Comparison of ENCODE assay signal across 14 cellular contexts in the genomic region with DNA sequence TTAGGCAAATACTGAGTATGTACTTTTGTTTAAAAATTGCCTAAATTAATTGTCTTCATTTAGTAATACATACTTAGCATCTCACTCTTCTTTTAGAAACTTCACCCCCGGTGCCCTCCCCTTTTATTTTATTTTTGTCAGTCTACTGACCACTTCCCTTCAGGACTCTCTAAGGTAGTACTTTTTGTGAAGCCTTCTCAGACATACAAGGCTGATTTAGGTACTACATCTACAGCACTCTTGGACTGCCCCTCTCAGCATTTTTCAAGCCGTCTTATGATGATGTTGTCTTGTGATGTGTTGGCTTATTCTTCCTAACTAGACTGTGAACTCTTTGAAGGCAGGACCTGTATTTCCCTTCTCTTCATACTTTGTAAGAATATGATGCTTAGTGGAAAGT. TPM values are rescaled to one million over a fixed set of nuclear protein-coding genes. Genes with fewer than 3 reads are reported as not detected.
DNase-seq lines count a peak whose midpoint lies in the region; ATAC-seq, FAIRE-seq and TF ChIP-seq lines count a peak whose summit lies in the region.
"Had no signal": no experiment of that assay in that cellular context is flagged by ENCODE, and none has a peak within 500 bp of the region (broad histone marks: within the 10 kb centered on the region; RNA-seq: fewer than 3 reads in every experiment).

No MANE protein-coding gene starts in this region.

- no peak for TF ChIP-seq RAD21 in GM12878 (IDR thresholded peaks at IDR 0.05; ENCODE audit: insufficient read depth, low read depth, low read length)

- H2AFZ ChIP-seq in GM12878 (ENCODE audit: control insufficient read depth, low read depth, low read length): no peak overlapping the region; the same call in 1 of the 2 replicates
- H2AFZ ChIP-seq: PC-9 had no signal

- 27% methylated on average over 2 of the region's 2 CpGs for WGBS in GM12878 (ENCODE audit: insufficient coverage, insufficient replicate concordance, low lambda C conversion rate, missing lambda C conversion rate)

- no TSS peak for BruUV-seq in GM12878 (replicated peaks; lab: Mats Ljungman, UMichigan)

- H3K4me3 Mint-ChIP-seq in T-cell: no peak overlapping the region

- H3K79me2 ChIP-seq in GM12878 (ENCODE audit: control insufficient read depth, insufficient read depth, low read length): peaks cover 7% of the 10 kb centered on the region

- H3K9me3 ChIP-seq in GM12878 (replicated peaks; ENCODE audit: control insufficient read depth, insufficient read depth, low read length): no peaks in the 10 kb centered on the region
- H3K9me3 ChIP-seq in uterus: no peaks in the 10 kb centered on the region
- H3K9me3 ChIP-seq: heart left ventricle, right lobe of liver had no signal

- TF ChIP-seq CTCF in GM12878 (IDR thresholded peaks at IDR 0.05 in 2 of 3, conservative IDR thresholded peaks at IDR 0.05 in 1 of 3; ENCODE audit: control insufficient read depth in 2 of 3, extremely low read depth in 1 of 3, insufficient read depth in 1 of 3, low read depth in 3 of 3, low read length in 3 of 3) (no peak; a peak in 1 of 6 replicates), uterus (IDR thresholded peaks at IDR 0.05) (no peak)

- FAIRE-seq in GM12878 (lab: Jason Lieb, UNC): no peak

- intact Hi-C loops in GM12878 (cut with micrococcal nuclease; ENCODE audit: unreplicated experiment): no loop called here
- intact Hi-C loops in uterus (cut with DNase I; ENCODE audit: low total_unique reads): no loop called here

- TF ChIP-seq POLR2A in GM12878 (IDR thresholded peaks at IDR 0.05; ENCODE audit: low read depth, low read length): no peak
- no peak for TF ChIP-seq POLR2A in uterus (IDR thresholded peaks at IDR 0.05)

- no peak overlapping the region for H3K27ac Mint-ChIP-seq in T-cell

- H3K27ac ChIP-seq in GM12878 (ENCODE audit: control insufficient read depth, insufficient read depth): no peak overlapping the region
- H3K27ac ChIP-seq in uterus: no peak overlapping the region
- H3K27ac ChIP-seq: cardiac muscle cell, heart left ventricle, PC-9, right lobe of liver had no signal

- peaks cover 34% of the 10 kb centered on the region for H3K36me3 Mint-ChIP-seq in T-cell

- H3K4me2 ChIP-seq in GM12878 (ENCODE audit: control insufficient read depth, insufficient read depth): peak overlapping the region; percentile 15
- H3K4me2 ChIP-seq: PC-9 had no signal

- H3K36me3 ChIP-seq in GM12878 (ENCODE audit: control insufficient read depth in 2 of 2, insufficient read depth in 2 of 2, low read length in 1 of 2) (no peaks in the 10 kb centered on the region; a peak in 1 of 4 replicates), uterus (no peaks in the 10 kb centered on the region)
- H3K36me3 ChIP-seq: right lobe of liver had no signal

- no peaks in the 10 kb centered on the region for H3K27me3 Mint-ChIP-seq in T-cell

- H3K4me1 Mint-ChIP-seq in T-cell: peaks cover 0 to 18% (median 7%) of the 10 kb centered on the region in 3 donors

- H3K4me1 ChIP-seq in GM12878 (ENCODE audit: control insufficient read depth, insufficient read depth, low read length) (peaks cover 4% of the 10 kb centered on the region), uterus (no peaks in the 10 kb centered on the region)

- in situ Hi-C loops in GM12878 (cut with MboI): no loop called here

- SMC1A ChIA-PET in GM12878 (lab: Charles Lee; ENCODE audit: uncharacterized antibody, unreplicated experiment): interaction anchor here (0.9 to 1.7 kb wide), 8 partner anchors 8 to 283 kb away, joined by 3 to 5 read pairs (median 4); no protein-coding TSS in a partner anchor

- no peak overlapping the region for H3K9ac ChIP-seq in GM12878 (ENCODE audit: control insufficient read depth, insufficient read depth, low read length)

- POLR2A ChIA-PET in GM12878 (lab: Charles Lee) (interaction anchor here (1.2 kb wide), 1 partner anchor 62 kb away, joined by 3 read pairs; no protein-coding TSS in a partner anchor), T-cell (lab: Charles Lee) (no interaction called here)

- H3K9me3 Mint-ChIP-seq in T-cell: no peaks in the 10 kb centered on the region

- CTCF ChIA-PET in GM12878 (lab: Yijun Ruan, JAX): interaction anchor here (1.1 to 1.5 kb wide), 4 partner anchors 18 to 48 kb away, joined by 3 to 5 read pairs (median 4); no protein-coding TSS in a partner anchor
- CTCF ChIA-PET in T-cell (lab: Charles Lee): no interaction called here

- H3K27me3 ChIP-seq in GM12878 (replicated peaks in 1 of 2; ENCODE audit: control insufficient read depth in 2 of 2, insufficient read depth in 2 of 2, low read length in 1 of 2): no peaks in the 10 kb centered on the region
- H3K27me3 ChIP-seq in uterus: no peaks in the 10 kb centered on the region
- H3K27me3 ChIP-seq: cardiac muscle cell, heart left ventricle, right lobe of liver had no signal

- DNase-seq in GM12878 (ENCODE audit: low read depth, low spot score) (no peak), uterus (no peak), T-cell (no peak), LoVo (ENCODE audit: low spot score) (no peak)
- DNase-seq: activated CD4-positive, alpha-beta T cell treated with anti-CD3 and anti-CD28 coated beads, Interleukin-2, amount 50 U/mL, for 4 hours; activated gamma-delta T cell; C1 segment of cervical spinal cord; heart left ventricle; PC-9; right lobe of liver had no signal

- no peak overlapping the region for H3K4me3 ChIP-seq in GM12878
- no peak overlapping the region for H3K4me3 ChIP-seq in uterus
- H3K4me3 ChIP-seq: cardiac muscle cell, heart left ventricle, PC-9, right lobe of liver had no signal

- RAD21 ChIA-PET in GM12878 (lab: Charles Lee; ENCODE audit: unreplicated experiment): interaction anchor here (1.3 kb wide), 1 partner anchor 81 kb away, joined by 3 read pairs; no protein-coding TSS in a partner anchor

- TF ChIP-seq EP300 in GM12878 (IDR thresholded peaks at IDR 0.05; ENCODE audit: borderline replicate concordance in 1 of 2, control insufficient read depth in 1 of 2, low read depth in 2 of 2, low read length in 2 of 2): no peak

- ATAC-seq in GM18861 (IDR thresholded peaks at IDR 0.05; ENCODE audit: unreplicated experiment): peak; percentile 88
- ATAC-seq in GM21390 (IDR thresholded peaks at IDR 0.05; ENCODE audit: unreplicated experiment): peak; percentile 77
- ATAC-seq in HG03039 (IDR thresholded peaks at IDR 0.05; ENCODE audit: unreplicated experiment): peak; percentile 71
- ATAC-seq in GM12878: peak; percentile 87
- no peak for ATAC-seq in T-cell (replicated peaks in 1 of 4)
- ATAC-seq: heart left ventricle, right lobe of liver had no signal

- no peaks in the 10 kb centered on the region for H4K20me1 ChIP-seq in GM12878 (ENCODE audit: control insufficient read depth, insufficient read depth)

TF ChIP-seq in GM12878, 131 proteins besides CTCF, POLR2A, EP300 and RAD21 (continues in another document):
- peak; percentile 49; the same call in 1 of the 2 replicates for TF ChIP-seq SPI1 (IDR thresholded peaks at IDR 0.05; ENCODE audit: borderline replicate concordance, insufficient read depth, low read depth, low read length)
- TF ChIP-seq, protein P1, sequence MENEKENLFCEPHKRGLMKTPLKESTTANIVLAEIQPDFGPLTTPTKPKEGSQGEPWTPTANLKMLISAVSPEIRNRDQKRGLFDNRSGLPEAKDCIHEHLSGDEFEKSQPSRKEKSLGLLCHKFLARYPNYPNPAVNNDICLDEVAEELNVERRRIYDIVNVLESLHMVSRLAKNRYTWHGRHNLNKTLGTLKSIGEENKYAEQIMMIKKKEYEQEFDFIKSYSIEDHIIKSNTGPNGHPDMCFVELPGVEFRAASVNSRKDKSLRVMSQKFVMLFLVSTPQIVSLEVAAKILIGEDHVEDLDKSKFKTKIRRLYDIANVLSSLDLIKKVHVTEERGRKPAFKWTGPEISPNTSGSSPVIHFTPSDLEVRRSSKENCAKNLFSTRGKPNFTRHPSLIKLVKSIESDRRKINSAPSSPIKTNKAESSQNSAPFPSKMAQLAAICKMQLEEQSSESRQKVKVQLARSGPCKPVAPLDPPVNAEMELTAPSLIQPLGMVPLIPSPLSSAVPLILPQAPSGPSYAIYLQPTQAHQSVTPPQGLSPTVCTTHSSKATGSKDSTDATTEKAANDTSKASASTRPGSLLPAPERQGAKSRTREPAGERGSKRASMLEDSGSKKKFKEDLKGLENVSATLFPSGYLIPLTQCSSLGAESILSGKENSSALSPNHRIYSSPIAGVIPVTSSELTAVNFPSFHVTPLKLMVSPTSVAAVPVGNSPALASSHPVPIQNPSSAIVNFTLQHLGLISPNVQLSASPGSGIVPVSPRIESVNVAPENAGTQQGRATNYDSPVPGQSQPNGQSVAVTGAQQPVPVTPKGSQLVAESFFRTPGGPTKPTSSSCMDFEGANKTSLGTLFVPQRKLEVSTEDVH (IDR thresholded peaks at IDR 0.05; ENCODE audit: low read depth, partially characterized antibody): no peak
- no peak for TF ChIP-seq RCOR1 (conservative IDR thresholded peaks at IDR 0.05; ENCODE audit: low read depth, low read length)
- TF ChIP-seq, protein P2, sequence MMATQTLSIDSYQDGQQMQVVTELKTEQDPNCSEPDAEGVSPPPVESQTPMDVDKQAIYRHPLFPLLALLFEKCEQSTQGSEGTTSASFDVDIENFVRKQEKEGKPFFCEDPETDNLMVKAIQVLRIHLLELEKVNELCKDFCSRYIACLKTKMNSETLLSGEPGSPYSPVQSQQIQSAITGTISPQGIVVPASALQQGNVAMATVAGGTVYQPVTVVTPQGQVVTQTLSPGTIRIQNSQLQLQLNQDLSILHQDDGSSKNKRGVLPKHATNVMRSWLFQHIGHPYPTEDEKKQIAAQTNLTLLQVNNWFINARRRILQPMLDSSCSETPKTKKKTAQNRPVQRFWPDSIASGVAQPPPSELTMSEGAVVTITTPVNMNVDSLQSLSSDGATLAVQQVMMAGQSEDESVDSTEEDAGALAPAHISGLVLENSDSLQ (IDR thresholded peaks at IDR 0.05): no peak
- no peak for TF ChIP-seq IRF4 (IDR thresholded peaks at IDR 0.05; ENCODE audit: low read depth, low read length)

RNA-seq across cellular contexts. Expression of a gene that starts 24.7 kb away (rescaled TPM):
- total RNA-seq in GM12878 (2013; cell fraction: nucleolus; rRNA removed): 87.7 and 88.3 TPM in 2 replicates
- total RNA-seq in GM12878 (2014; rRNA removed) (14.0 and 15.0 TPM in 2 replicates), GM12878 (2014; rRNA removed; fragmentation: Illumina TruSeq; extraction: Trizol) (17.3 and 18.2 TPM in 2 replicates), GM12878 (2021) (11.0 and 11.5 TPM in 2 replicates), uterus (10 to 100 TPM in 3 of 4 donors, 1 to 10 TPM in 1; 9.2 to 64.2 (median 22.3) TPM), T-cell (10 to 100 TPM; 11.0 to 12.8 (median 11.7) TPM)
- polyA plus RNA-seq in GM12878 (2011; ENCODE audit: low read depth): 2.8 TPM
- polyA plus RNA-seq in GM12878 (2011; rRNA removed) (14.6 and 22.1 TPM in 2 replicates), GM12878 (2014; fragmentation: Illumina TruSeq; extraction: Trizol) (10.9 and 15.8 TPM in 2 replicates), GM12878 (2014; fragmentation: Nextera tagmentation; extraction: Ambion mirVana) (1 to 10 TPM; 2.9 to 3.6 TPM), GM12878 (2014; rRNA removed) (8.7 and 9.5 TPM in 2 replicates), GM12878 (2016; fragmentation: Nextera tagmentation; extraction: Ambion mirVana) (10 to 100 TPM; 12.9 TPM)
- 4.8 TPM in 2 replicates for polyA plus RNA-seq in GM12878 (2011; cell fraction: cytosol; rRNA removed)
- polyA plus RNA-seq in GM12878 (2011; cell fraction: nucleus; rRNA removed): 22.6 and 22.8 TPM in 2 replicates
- 4.2 and 5.5 TPM in 2 replicates for polyA plus RNA-seq in GM12878 (2012)
- polyA minus RNA-seq in GM12878 (2011; rRNA and poly(A)+ RNA removed): 22.8 and 28.4 TPM in 2 replicates
- 5.9 and 8.6 TPM in 2 replicates for polyA minus RNA-seq in GM12878 (2011; cell fraction: cytosol; rRNA and poly(A)+ RNA removed)
- 31.9 and 53.4 TPM in 2 replicates for polyA minus RNA-seq in GM12878 (2011; cell fraction: nucleus; rRNA and poly(A)+ RNA removed)

Comparison
In these comparisons a context has a peak if more than half of its experiments do, and no peak if none do; other contexts are left out.
1. ATAC-seq: peak in GM18861 (single experiment), GM21390 (single experiment), HG03039 (single experiment) and GM12878 (single experiment); none in T-cell (0 of 4).